In genomic region chr11:10488581-10489443, GRCh38 we compare ENCODE assay signal across 12 cellular contexts. TPM values are rescaled to one million over a fixed set of nuclear protein-coding genes. Genes with fewer than 3 reads are reported as not detected.
DNase-seq lines count a peak whose midpoint lies in the region; ATAC-seq, FAIRE-seq and TF ChIP-seq lines count a peak whose summit lies in the region.
"Had no signal": no experiment of that assay in that cellular context is flagged by ENCODE, and none has a peak within 500 bp of the region (broad histone marks: within the 10 kb centered on the region; RNA-seq: fewer than 3 reads in every experiment).

No MANE protein-coding gene starts in this region.

- CTCF ChIA-PET in PC-9 (lab: Charles Lee): interaction anchor here (0.6 to 1.4 kb wide), 3 partner anchors 34 to 213 kb away, joined by 3 to 4 read pairs (median 4); partner anchors contain the start of gene AMPD3

- TF ChIP-seq CTCF in GM06990 (IDR thresholded peaks at IDR 0.05; ENCODE audit: insufficient read depth, low read length, poor library complexity, severe bottlenecking) (no peak), PC-9 (conservative IDR thresholded peaks at IDR 0.05) (no peak)

- no peaks in the 10 kb centered on the region for H3K9me3 ChIP-seq in PC-9 (ENCODE audit: insufficient read depth, low read depth)
- H3K9me3 ChIP-seq: tibial artery had no signal

- no peaks in the 10 kb centered on the region for H4K20me1 ChIP-seq in PC-9 (ENCODE audit: insufficient read depth)

- 0 out of 2 replicates have a peak overlapping the region, but pooled peaks have one; percentile 54 for H3K4me2 ChIP-seq in PC-9

- intact Hi-C loops in PC-9 (cut with micrococcal nuclease; ENCODE audit: unreplicated experiment): loop anchor here (1.0 to 5.0 kb wide), 3 partner anchors 34 to 246 kb away; partner anchors contain the start of gene AMPD3
- intact Hi-C loops in left cardiac atrium (cut with DNase I): no loop called here

- no peak overlapping the region for H2AFZ ChIP-seq in PC-9

- BruUV-seq in PC-9 (replicated peaks; lab: Mats Ljungman, UMichigan): no TSS peak

- H3K9me2 ChIP-seq in PC-9 (ENCODE audit: insufficient read depth): no peaks in the 10 kb centered on the region

- no peak for FAIRE-seq in RCC 7860 (lab: Jason Lieb, UNC)
- FAIRE-seq: astrocyte, G401.6 had no signal

- H3K36me3 ChIP-seq in GM06990 (ENCODE audit: control insufficient read depth, insufficient read depth, low read length): peaks cover 37% of the 10 kb centered on the region
- H3K36me3 ChIP-seq in PC-9 (ENCODE audit: low read depth): no peaks in the 10 kb centered on the region

- 0 out of 2 replicates have a peak, but pooled peaks cover 7% of the 10 kb centered on the region for H3K79me2 ChIP-seq in PC-9 (ENCODE audit: low read depth)

- ATAC-seq in GM21576 (IDR thresholded peaks at IDR 0.05; ENCODE audit: unreplicated experiment) (peak; percentile 62), left cardiac atrium (no peak)

- peak overlapping the region; percentile 74 for H3K27ac ChIP-seq in PC-9

- H3K27me3 ChIP-seq in GM06990 (replicated peaks; ENCODE audit: control insufficient read depth, insufficient read depth, low read length) (no peaks in the 10 kb centered on the region), PC-9 (ENCODE audit: insufficient read depth, low read depth) (no peaks in the 10 kb centered on the region)
- H3K27me3 ChIP-seq: tibial artery had no signal

- peak; percentile 49 for DNase-seq in GM06990 (ENCODE audit: extremely low read depth, insufficient read length)
- DNase-seq in PC-9: peak; percentile 40 to 68
- peak; percentile 75 for DNase-seq in mesenteric fat pad (ENCODE audit: low spot score)
- no peak for DNase-seq in AG08395 (ENCODE audit: low spot score)
- DNase-seq in left cardiac atrium: no peak
- no peak for DNase-seq in RCC 7860 (ENCODE audit: low spot score)
- no peak for DNase-seq in activated CD4-positive, alpha-beta T cell treated with anti-CD3 and anti-CD28 coated beads, Interleukin-2, amount 50 U/mL, for 48 hours
- DNase-seq: NCI-H1048 had no signal

- peaks cover 40% of the 10 kb centered on the region; the same call in 1 of the 2 replicates for H3F3A ChIP-seq in PC-9 (ENCODE audit: insufficient read depth, low read depth)

- H3K4me3 ChIP-seq in GM06990 (replicated peaks; ENCODE audit: low read depth, low read length) (no peak overlapping the region), PC-9 (no peak overlapping the region)
- H3K4me3 ChIP-seq: tibial artery had no signal

- peaks cover 54% of the 10 kb centered on the region for H3K4me1 ChIP-seq in PC-9 (replicated peaks; ENCODE audit: insufficient read depth)

- POLR2A ChIA-PET in PC-9 (lab: Charles Lee; ENCODE audit: unreplicated experiment): interaction anchor here (0.5 to 0.8 kb wide), 5 partner anchors 34 to 1029 kb away, joined by 4 to 6 read pairs (median 4); partner anchors contain the start of gene AMPD3

RNA-seq across cellular contexts. Expression of gene AMPD3, which starts 33.7 kb away (rescaled TPM):
- total RNA-seq in PC-9 (2021): 16.5 and 17.4 TPM in 2 replicates
- 27.2 TPM for total RNA-seq in mesenteric fat pad
- 1 to 10 TPM; 4.4 to 4.7 TPM for total RNA-seq in left cardiac atrium

RNA-seq across cellular contexts. Expression of gene RNF141, which starts 52.2 kb away (rescaled TPM):
- total RNA-seq in PC-9 (2021): 33.7 and 36.8 TPM in 2 replicates
- total RNA-seq in mesenteric fat pad: 54.0 TPM
- 10 to 100 TPM; 34.7 to 34.8 TPM for total RNA-seq in left cardiac atrium

Comparison
In these comparisons a context has a peak if more than half of its experiments do, and no peak if none do; other contexts are left out.
1. DNase-seq: peak in GM06990 (single experiment), PC-9 (2 of 2) and mesenteric fat pad (single experiment); none in AG08395 (single experiment), left cardiac atrium (single experiment), RCC 7860 (single experiment) and activated CD4-positive, alpha-beta T cell treated with anti-CD3 and anti-CD28 coated beads, Interleukin-2, amount 50 U/mL, for 48 hours (0 of 2).